ENCODE assay signal across 9 cellular contexts in the genomic region with DNA sequence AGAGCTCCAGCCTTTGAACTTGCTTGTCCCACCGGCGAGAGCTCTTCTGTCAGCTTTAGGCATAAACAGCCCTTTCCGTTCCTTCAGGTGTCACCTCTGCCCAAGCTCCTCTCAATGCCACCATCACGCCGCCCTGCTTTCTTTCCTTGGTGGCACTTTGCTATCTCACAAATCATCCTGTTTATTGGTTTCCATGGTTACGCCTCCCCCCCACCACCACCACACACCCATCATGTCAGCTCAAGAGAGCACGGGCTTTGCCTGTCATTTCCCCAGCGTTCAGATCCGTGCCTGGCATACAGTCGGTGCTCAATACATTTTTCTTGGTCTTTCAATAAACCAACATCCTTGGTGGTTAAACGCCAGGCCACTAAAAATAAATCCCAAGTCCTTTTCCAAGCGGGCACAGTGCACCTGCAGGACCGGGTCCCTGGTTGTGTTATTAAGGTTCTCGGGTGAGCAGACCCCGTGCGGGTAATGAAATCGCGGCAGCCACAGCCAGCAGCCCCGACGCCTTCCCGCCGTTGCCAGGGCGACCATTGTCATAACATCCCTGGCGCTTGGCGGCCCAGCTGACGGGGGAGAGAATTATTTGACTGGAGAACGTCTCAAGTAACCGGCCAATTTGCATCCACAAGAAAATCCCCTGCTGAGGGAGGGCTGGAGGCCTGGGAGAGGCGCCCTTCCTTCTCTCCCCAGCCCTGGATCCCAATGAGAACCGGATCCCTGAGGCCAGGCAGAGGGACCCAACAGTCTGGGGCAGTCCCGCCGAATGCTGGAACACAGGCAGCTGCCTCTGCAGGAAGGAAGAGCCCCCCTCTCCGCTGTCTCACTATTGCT.
A peak's percentile ranks its signal among the peaks of the same experiment; 100 is the strongest.
DNase-seq lines count a peak whose midpoint lies in the region; ATAC-seq and TF ChIP-seq lines count a peak whose summit lies in the region.
"Had no signal": no experiment of that assay in that cellular context is flagged by ENCODE, and none has a peak within 500 bp of the region (broad histone marks: within the 10 kb centered on the region; RNA-seq: fewer than 3 reads in every experiment).

No MANE protein-coding gene starts in this region.

- H3K4me1 ChIP-seq in parathyroid adenoma = no peaks in the 10 kb centered on the region

- H3K27me3 ChIP-seq in dorsolateral prefrontal cortex (peaks cover 0 to 5% (median 0%) of the 10 kb centered on the region in 45 donors), parathyroid adenoma (ENCODE audit: control insufficient read depth, insufficient read depth, low read length) (no peaks in the 10 kb centered on the region)

- no peak overlapping the region for H3K9ac ChIP-seq in parathyroid adenoma

- H3K27ac ChIP-seq in dorsolateral prefrontal cortex (peak overlapping the region in 57 of 59 donors; percentile 6 to 89 (median 73)), parathyroid adenoma (no peak overlapping the region)

- H3K4me2 ChIP-seq in parathyroid adenoma (ENCODE audit: low read length) = no peak overlapping the region

- peak overlapping the region; percentile 47 for H2AFZ ChIP-seq in parathyroid adenoma

- peak; percentile 57 for DNase-seq in stimulated activated CD4-positive, alpha-beta T cell treated with anti-CD3 and anti-CD28 coated beads, Interleukin-15, amount 100 ng/mL, for 24 hours
- no peak for DNase-seq in stimulated activated CD4-positive, alpha-beta T cell treated with anti-CD3 and anti-CD28 coated beads, Interleukin-12 subunit alpha, Interleukin-12 subunit beta, amount 100 ng/mL, for 4 hours
- DNase-seq in T follicular helper cell (ENCODE audit: low read depth) (peak; percentile 65), dorsolateral prefrontal cortex (peak in 8 of 10 donors; percentile 42 to 66 (median 58)), NOMO-1 treated with DMSO at 0.1 percent for 48 hours (lab: John Stamatoyannopoulos, UW; ENCODE audit: unreplicated experiment) (no peak), A172 (ENCODE audit: low spot score) (no peak)

- no peaks in the 10 kb centered on the region for H3K9me3 ChIP-seq in parathyroid adenoma (ENCODE audit: control insufficient read depth, low read length)

- TF ChIP-seq CTCF in dorsolateral prefrontal cortex (IDR thresholded peaks at IDR 0.05 in 54 of 56, conservative IDR thresholded peaks at IDR 0.05 in 2 of 56; ENCODE audit: low read depth in 1 of 56, partially characterized antibody in 56 of 56) = peak in 1 of 56 donors; percentile 10
- no peak for TF ChIP-seq CTCF in parathyroid adenoma (IDR thresholded peaks at IDR 0.05)

- no peak for ATAC-seq in GM18517 (IDR thresholded peaks at IDR 0.05; ENCODE audit: unreplicated experiment)

- H3K36me3 ChIP-seq in parathyroid adenoma (ENCODE audit: control insufficient read depth, insufficient read depth, low read length) = no peaks in the 10 kb centered on the region

- no peaks in the 10 kb centered on the region for H3K79me2 ChIP-seq in parathyroid adenoma

- H3K4me3 ChIP-seq in dorsolateral prefrontal cortex (peak overlapping the region in 42 of 59 donors; percentile 5 to 54 (median 28)), parathyroid adenoma (ENCODE audit: low read depth, low read length) (no peak overlapping the region)
- H3K4me3 ChIP-seq: lung had no signal

- intact Hi-C loops in dorsolateral prefrontal cortex (cut with DNase I) = loop anchor here (2.0 to 10.0 kb wide), 4 partner anchors 91 to 499 kb away; a partner anchor contains a TSS

Comparison
In these comparisons a context has a peak if more than half of its experiments do, and no peak if none do; other contexts are left out.
1. DNase-seq: peak in stimulated activated CD4-positive, alpha-beta T cell treated with anti-CD3 and anti-CD28 coated beads, Interleukin-15, amount 100 ng/mL, for 24 hours (single experiment), T follicular helper cell (single experiment) and dorsolateral prefrontal cortex (8 of 10); none in stimulated activated CD4-positive, alpha-beta T cell treated with anti-CD3 and anti-CD28 coated beads, Interleukin-12 subunit alpha, Interleukin-12 subunit beta, amount 100 ng/mL, for 4 hours (single experiment), NOMO-1 treated with DMSO at 0.1 percent for 48 hours (single experiment) and A172 (single experiment).